Comparison of ENCODE assay signal across 8 cellular contexts in the genomic region with DNA sequence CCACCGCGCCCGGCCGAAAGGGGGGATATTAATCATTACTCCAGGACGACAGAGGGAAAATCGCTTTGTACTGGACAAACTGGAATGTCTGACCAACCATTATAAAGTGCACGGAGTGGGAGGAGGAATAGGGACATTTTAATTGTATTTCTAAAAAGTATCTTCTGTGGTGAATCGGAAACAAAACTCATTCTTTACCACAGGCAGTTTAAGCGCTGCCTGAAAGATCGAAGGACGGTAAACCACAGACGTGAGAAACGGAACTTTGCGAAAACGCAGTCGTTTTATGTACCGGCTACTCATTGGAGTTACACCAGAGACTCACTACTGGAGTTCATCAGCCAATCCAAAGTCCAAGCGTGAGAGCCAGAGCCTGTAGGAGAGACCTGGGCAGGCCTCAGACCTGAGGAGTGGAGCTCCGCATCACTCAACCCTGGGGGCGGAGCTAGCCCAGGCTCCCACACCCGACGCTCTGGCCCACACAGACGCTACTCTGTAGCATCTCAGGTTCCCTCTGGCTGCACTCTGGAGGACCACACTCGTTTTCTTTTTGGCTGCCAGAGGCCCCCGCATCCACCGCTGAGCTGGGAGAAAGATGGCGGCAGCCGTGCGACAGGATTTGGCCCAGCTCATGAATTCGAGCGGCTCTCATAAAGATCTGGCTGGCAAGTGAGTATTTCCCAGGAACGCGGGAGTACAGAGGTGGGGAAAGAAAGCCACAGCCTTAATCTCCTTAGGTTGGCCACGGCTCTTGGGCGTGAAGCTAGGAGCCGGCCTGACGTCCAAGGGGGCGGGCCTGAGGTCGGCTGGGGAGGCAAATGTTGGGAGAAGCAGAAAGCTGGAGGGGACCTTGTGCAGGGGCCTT. TPM values are rescaled to one million over a fixed set of nuclear protein-coding genes. Genes with fewer than 3 reads are reported as not detected.
A peak's percentile ranks its signal among the peaks of the same experiment; 100 is the strongest.
DNase-seq lines count a peak whose midpoint lies in the region; ATAC-seq and TF ChIP-seq lines count a peak whose summit lies in the region.

Gene COPS4 (plus strand): TSS at position 554 of the 865 bp plus-strand sequence. CDS start 42 bp downstream, at position 596.

- peaks cover 27% of the 10 kb centered on the region for H3K4me1 Mint-ChIP-seq in CD14-positive monocyte

- intact Hi-C loops in CD14-positive monocyte (cut with micrococcal nuclease): loop anchor here (1.0 to 10.0 kb wide), 3 partner anchors 22 to 420 kb away; partner anchors contain the start of genes HELQ (in 1 of the 2) and MRPS18C (in 1 of the 2)

- H3K27ac Mint-ChIP-seq in CD14-positive monocyte: peak within 1 kb of the TSS; percentile 96 to 99 (median 98)

- H3K27me3 Mint-ChIP-seq in CD14-positive monocyte (ENCODE audit: low read depth in 3 of 3): no peaks in the 10 kb centered on the region

- peak; percentile 44 for TF ChIP-seq CTCF in CD14-positive monocyte (IDR thresholded peaks at IDR 0.05)

- H3K36me3 Mint-ChIP-seq in CD14-positive monocyte: no peaks in the 10 kb centered on the region

- ATAC-seq in GM19395 (IDR thresholded peaks at IDR 0.05; ENCODE audit: unreplicated experiment) (peak; percentile 98), HG03565 (IDR thresholded peaks at IDR 0.05; ENCODE audit: unreplicated experiment) (peak; percentile 96)

- DNase-seq in CD14-positive monocyte (ENCODE audit: low spot score) (peak; percentile 98), NCI-H748 treated with DMSO at 0.1 percent for 48 hours (lab: John Stamatoyannopoulos, UW) (peak; percentile 93), dedifferentiated amniotic fluid mesenchymal stem cell (ENCODE audit: extremely low spot score) (peak; percentile 100), left kidney (ENCODE audit: low read depth, low spot score) (peak; percentile 100)
- DNase-seq in activated CD4-positive, alpha-beta T cell treated with anti-CD3 and anti-CD28 coated beads, Interleukin-2, amount 50 U/mL, for 24 hours (ENCODE audit: low read depth in 1 of 2, low spot score in 1 of 2): peak; percentile 76 to 95
- DNase-seq in stimulated activated CD4-positive, alpha-beta T cell treated with anti-CD3 and anti-CD28 coated beads, Interleukin-2, amount 100 ng/mL, for 24 hours: peak; percentile 93 to 94

- H3K4me3 Mint-ChIP-seq in CD14-positive monocyte: peak within 1 kb of the TSS; percentile 99

- H3K9me3 Mint-ChIP-seq in CD14-positive monocyte: no peaks in the 10 kb centered on the region

RNA-seq across cellular contexts. Expression of gene COPS4, which starts in this region (rescaled TPM):
- 10 to 100 TPM; 54.5 to 54.7 TPM for polyA plus RNA-seq in CD14-positive monocyte

Comparison
In these comparisons a context has a peak if more than half of its experiments do, and no peak if none do; other contexts are left out.
1. Peak in every context shown above with its lines: DNase-seq and ATAC-seq.